8 cellular contexts compared by ENCODE assay signal in genomic region chr15:29270169-29270955, GRCh38. TPM values are rescaled to one million over a fixed set of nuclear protein-coding genes. Genes with fewer than 3 reads are reported as not detected.
DNase-seq lines count a peak whose midpoint lies in the region; ATAC-seq lines count a peak whose summit lies in the region.

No MANE protein-coding gene starts in this region.

- peak overlapping the region; percentile 75 for H3K27ac ChIP-seq in urinary bladder (ENCODE audit: low read depth)

- peak; percentile 9 for ATAC-seq in HG02884 (IDR thresholded peaks at IDR 0.05; ENCODE audit: unreplicated experiment)

- H3K36me3 ChIP-seq in urinary bladder (ENCODE audit: insufficient read depth) = peaks cover 1% of the 10 kb centered on the region

- under 1% methylated on average over 8 of the region's 8 CpGs for WGBS in urinary bladder

- H3K4me3 ChIP-seq in urinary bladder (ENCODE audit: low read depth, low read length) = peak overlapping the region; percentile 60

- peaks cover 1% of the 10 kb centered on the region for H3K4me1 ChIP-seq in urinary bladder (ENCODE audit: insufficient read depth)

- peak in 4 of 6 experiments; percentile 23 to 80 (median 77) for DNase-seq in stimulated activated naive CD4-positive, alpha-beta T cell (lab: John Stamatoyannopoulos, UW)
- DNase-seq in stimulated activated naive CD4-positive, alpha-beta T cell treated with Interleukin-2 at 50 U/mL for 16 hours (lab: John Stamatoyannopoulos, UW) = no peak
- DNase-seq in OCI-M1 (lab: John Stamatoyannopoulos, UW) = peak; percentile 48
- peak; percentile 77 for DNase-seq in central memory CD4-positive, alpha-beta T cell
- peak; percentile 44 for DNase-seq in medulla oblongata (ENCODE audit: extremely low spot score)
- DNase-seq in NCI-H1436 (lab: John Stamatoyannopoulos, UW) = no peak

RNA-seq across cellular contexts. Expression of gene NSMCE3, which starts 0.7 kb away (rescaled TPM):
- total RNA-seq in urinary bladder = 10.2 TPM
- 8.5 TPM for polyA plus RNA-seq in urinary bladder

Comparison
In these comparisons a context has a peak if more than half of its experiments do, and no peak if none do; other contexts are left out.
1. DNase-seq: peak in stimulated activated naive CD4-positive, alpha-beta T cell (4 of 6), OCI-M1 (single experiment), central memory CD4-positive, alpha-beta T cell (single experiment) and medulla oblongata (single experiment); none in stimulated activated naive CD4-positive, alpha-beta T cell treated with Interleukin-2 at 50 U/mL for 16 hours (single experiment) and NCI-H1436 (single experiment).